ENCODE assay signal across 1 cellular context in genomic region chr12:124994435-124994975, GRCh38.
TF ChIP-seq lines count a peak whose summit lies in the region.

No MANE protein-coding gene starts in this region.

TF ChIP-seq in GM12878, 131 proteins besides CTCF, POLR2A, EP300 and RAD21 (continued from another document):
- TF ChIP-seq BMI1 (IDR thresholded peaks at IDR 0.05; ENCODE audit: borderline replicate concordance) (no peak), RUNX3 (IDR thresholded peaks at IDR 0.05; ENCODE audit: low read length) (peak; percentile 89), ESRRA (IDR thresholded peaks at IDR 0.05; ENCODE audit: low read length) (no peak), CREM (IDR thresholded peaks at IDR 0.05; ENCODE audit: low read depth) (peak; percentile 9; the same call in 1 of the 2 replicates), GABPA (IDR thresholded peaks at IDR 0.05; ENCODE audit: low read depth) (no peak), DPF2 (IDR thresholded peaks at IDR 0.05) (peak; percentile 97), PKNOX1 (IDR thresholded peaks at IDR 0.05) (no peak), ZBTB40 (IDR thresholded peaks at IDR 0.05; ENCODE audit: borderline replicate concordance) (no peak), ELK1 (IDR thresholded peaks at IDR 0.05; ENCODE audit: low read depth, low read length) (no peak), USF1 (IDR thresholded peaks at IDR 0.05; ENCODE audit: borderline replicate concordance, extremely low read length, insufficient read depth, low read depth, low read length) (no peak), ZNF622 (IDR thresholded peaks at IDR 0.05) (no peak), NBN (IDR thresholded peaks at IDR 0.05) (no peak), ETV6 (conservative IDR thresholded peaks at IDR 0.05 in 1 of 2, IDR thresholded peaks at IDR 0.05 in 1 of 2; ENCODE audit: borderline replicate concordance in 1 of 2, low read depth in 1 of 2) (no peak), SKIL (IDR thresholded peaks at IDR 0.05; ENCODE audit: low read depth, poor library complexity, severe bottlenecking) (peak; percentile 59), FOXM1 (IDR thresholded peaks at IDR 0.05; ENCODE audit: low read depth, low read length) (no peak), RAD51 (IDR thresholded peaks at IDR 0.05) (no peak)
